8 cellular contexts compared by ENCODE assay signal in the genomic region with DNA sequence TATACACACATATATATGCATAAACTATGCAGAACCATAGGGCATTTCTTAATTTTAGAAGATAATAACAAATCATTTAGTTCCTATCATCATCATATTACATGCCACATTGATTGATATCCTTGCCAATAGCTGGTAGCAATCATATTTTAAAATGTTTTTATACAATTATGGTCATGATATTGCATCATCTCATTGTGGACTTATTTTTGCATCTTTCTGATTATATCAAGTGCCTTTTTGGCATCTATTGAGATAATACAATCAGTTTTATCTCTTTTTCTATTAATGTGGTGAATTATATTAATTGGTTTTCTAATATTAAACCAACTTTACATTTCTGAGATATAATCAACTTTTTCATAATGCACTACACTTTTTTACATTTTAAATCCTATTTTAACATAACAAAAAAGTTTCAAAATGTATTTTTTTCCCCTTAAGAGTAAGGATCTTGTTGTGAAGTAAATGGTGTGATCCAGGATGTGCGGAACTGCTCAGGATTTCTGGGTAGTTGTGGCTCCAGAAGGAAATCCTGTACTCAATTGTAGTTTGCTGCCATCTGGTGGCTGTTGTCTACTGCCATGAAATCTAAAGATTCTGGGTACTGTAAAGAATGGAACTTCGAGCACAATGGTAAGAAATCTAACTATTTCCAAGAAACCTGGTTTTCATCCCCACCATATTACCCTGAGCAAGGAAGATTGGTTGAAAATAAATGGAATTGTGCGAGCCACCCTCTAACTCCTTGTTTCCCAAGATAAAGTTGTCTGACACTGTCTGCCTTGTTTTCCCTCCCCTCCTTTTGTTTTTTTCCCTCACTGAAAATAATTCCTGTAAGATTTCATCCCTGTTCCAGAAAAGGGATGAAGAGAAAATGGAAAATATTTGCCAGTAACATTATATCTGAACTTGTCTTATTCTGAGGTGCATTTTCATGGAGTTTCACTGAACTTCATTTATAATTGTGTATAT. TPM values are rescaled to one million over a fixed set of nuclear protein-coding genes. Genes with fewer than 3 reads are reported as not detected.
DNase-seq lines count a peak whose midpoint lies in the region; ATAC-seq and TF ChIP-seq lines count a peak whose summit lies in the region.

No MANE protein-coding gene starts in this region.

- H3K27me3 ChIP-seq in right lobe of liver = no peaks in the 10 kb centered on the region

- TF ChIP-seq POLR2A in right lobe of liver (IDR thresholded peaks at IDR 0.05) = no peak

- ATAC-seq in SK-N-SH treated with all-trans-retinoic acid at 6 μM for 48 hours = peak; percentile 85
- ATAC-seq in right lobe of liver = peak; percentile 64 to 73 (median 70)
- no peak for ATAC-seq in GM19351 (IDR thresholded peaks at IDR 0.05; ENCODE audit: unreplicated experiment)

- H3K36me3 ChIP-seq in right lobe of liver = no peaks in the 10 kb centered on the region

- H3K27ac ChIP-seq in right lobe of liver = no peak overlapping the region

- 13% methylated on average over 3 of the region's 3 CpGs for WGBS in right lobe of liver (ENCODE audit: insufficient coverage, low coverage, low lambda C conversion rate, missing lambda C conversion rate)

- TF ChIP-seq CTCF in right lobe of liver (IDR thresholded peaks at IDR 0.05) = peak; percentile 46 to 80 (median 72)

- DNase-seq in stimulated activated naive CD4-positive, alpha-beta T cell (lab: John Stamatoyannopoulos, UW) = peak in 4 of 6 experiments; percentile 12 to 43 (median 26)
- no peak for DNase-seq in stimulated activated naive CD4-positive, alpha-beta T cell treated with Interleukin-2 at 50 U/mL for 16 hours (lab: John Stamatoyannopoulos, UW)
- DNase-seq in MV-4-11 (lab: John Stamatoyannopoulos, UW) (peak; percentile 36), right lobe of liver (no peak), superior temporal gyrus (ENCODE audit: extremely low spot score) (peak; percentile 89)
- DNase-seq in central memory CD4-positive, alpha-beta T cell = peak; percentile 6

- H3K4me1 ChIP-seq in right lobe of liver = no peaks in the 10 kb centered on the region

- intact Hi-C loops in right lobe of liver (cut with DNase I) = no loop called here

- no peaks in the 10 kb centered on the region for H3K9me3 ChIP-seq in right lobe of liver

- H3K4me3 ChIP-seq in right lobe of liver = no peak overlapping the region

TF ChIP-seq in SK-N-SH treated with all-trans-retinoic acid at 6 μM for 48 hours, 23 proteins besides CTCF, POLR2A, EP300 and RAD21:
- TF ChIP-seq BACH2 (CRISPR knock-in tag; IDR thresholded peaks at IDR 0.05; ENCODE audit: borderline replicate concordance) (no peak), ISL1 (CRISPR knock-in tag; IDR thresholded peaks at IDR 0.05) (no peak), ESRRG (CRISPR knock-in tag; IDR thresholded peaks at IDR 0.05) (no peak), ZNF70 (CRISPR knock-in tag; IDR thresholded peaks at IDR 0.05) (no peak), CSDC2 (CRISPR knock-in tag; IDR thresholded peaks at IDR 0.05) (no peak), TOX (CRISPR knock-in tag; IDR thresholded peaks at IDR 0.05; ENCODE audit: borderline replicate concordance) (no peak), GLIS3 (CRISPR knock-in tag; IDR thresholded peaks at IDR 0.05) (no peak)
- TF ChIP-seq, protein P1, sequence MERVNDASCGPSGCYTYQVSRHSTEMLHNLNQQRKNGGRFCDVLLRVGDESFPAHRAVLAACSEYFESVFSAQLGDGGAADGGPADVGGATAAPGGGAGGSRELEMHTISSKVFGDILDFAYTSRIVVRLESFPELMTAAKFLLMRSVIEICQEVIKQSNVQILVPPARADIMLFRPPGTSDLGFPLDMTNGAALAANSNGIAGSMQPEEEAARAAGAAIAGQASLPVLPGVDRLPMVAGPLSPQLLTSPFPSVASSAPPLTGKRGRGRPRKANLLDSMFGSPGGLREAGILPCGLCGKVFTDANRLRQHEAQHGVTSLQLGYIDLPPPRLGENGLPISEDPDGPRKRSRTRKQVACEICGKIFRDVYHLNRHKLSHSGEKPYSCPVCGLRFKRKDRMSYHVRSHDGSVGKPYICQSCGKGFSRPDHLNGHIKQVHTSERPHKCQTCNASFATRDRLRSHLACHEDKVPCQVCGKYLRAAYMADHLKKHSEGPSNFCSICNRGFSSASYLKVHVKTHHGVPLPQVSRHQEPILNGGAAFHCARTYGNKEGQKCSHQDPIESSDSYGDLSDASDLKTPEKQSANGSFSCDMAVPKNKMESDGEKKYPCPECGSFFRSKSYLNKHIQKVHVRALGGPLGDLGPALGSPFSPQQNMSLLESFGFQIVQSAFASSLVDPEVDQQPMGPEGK (CRISPR knock-in tag; IDR thresholded peaks at IDR 0.05; ENCODE audit: borderline replicate concordance) = no peak
- TF ChIP-seq, protein P2, sequence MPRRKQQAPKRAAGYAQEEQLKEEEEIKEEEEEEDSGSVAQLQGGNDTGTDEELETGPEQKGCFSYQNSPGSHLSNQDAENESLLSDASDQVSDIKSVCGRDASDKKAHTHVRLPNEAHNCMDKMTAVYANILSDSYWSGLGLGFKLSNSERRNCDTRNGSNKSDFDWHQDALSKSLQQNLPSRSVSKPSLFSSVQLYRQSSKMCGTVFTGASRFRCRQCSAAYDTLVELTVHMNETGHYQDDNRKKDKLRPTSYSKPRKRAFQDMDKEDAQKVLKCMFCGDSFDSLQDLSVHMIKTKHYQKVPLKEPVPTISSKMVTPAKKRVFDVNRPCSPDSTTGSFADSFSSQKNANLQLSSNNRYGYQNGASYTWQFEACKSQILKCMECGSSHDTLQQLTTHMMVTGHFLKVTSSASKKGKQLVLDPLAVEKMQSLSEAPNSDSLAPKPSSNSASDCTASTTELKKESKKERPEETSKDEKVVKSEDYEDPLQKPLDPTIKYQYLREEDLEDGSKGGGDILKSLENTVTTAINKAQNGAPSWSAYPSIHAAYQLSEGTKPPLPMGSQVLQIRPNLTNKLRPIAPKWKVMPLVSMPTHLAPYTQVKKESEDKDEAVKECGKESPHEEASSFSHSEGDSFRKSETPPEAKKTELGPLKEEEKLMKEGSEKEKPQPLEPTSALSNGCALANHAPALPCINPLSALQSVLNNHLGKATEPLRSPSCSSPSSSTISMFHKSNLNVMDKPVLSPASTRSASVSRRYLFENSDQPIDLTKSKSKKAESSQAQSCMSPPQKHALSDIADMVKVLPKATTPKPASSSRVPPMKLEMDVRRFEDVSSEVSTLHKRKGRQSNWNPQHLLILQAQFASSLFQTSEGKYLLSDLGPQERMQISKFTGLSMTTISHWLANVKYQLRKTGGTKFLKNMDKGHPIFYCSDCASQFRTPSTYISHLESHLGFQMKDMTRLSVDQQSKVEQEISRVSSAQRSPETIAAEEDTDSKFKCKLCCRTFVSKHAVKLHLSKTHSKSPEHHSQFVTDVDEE (CRISPR knock-in tag; IDR thresholded peaks at IDR 0.05) = no peak

RNA-seq across cellular contexts. Expression of gene OR9K2, which starts 17.0 kb away (rescaled TPM):
- total RNA-seq in right lobe of liver = not detected

Comparison
In these comparisons a context has a peak if more than half of its experiments do, and no peak if none do; other contexts are left out.
1. DNase-seq: peak in stimulated activated naive CD4-positive, alpha-beta T cell (4 of 6), MV-4-11 (single experiment), central memory CD4-positive, alpha-beta T cell (single experiment) and superior temporal gyrus (single experiment); none in stimulated activated naive CD4-positive, alpha-beta T cell treated with Interleukin-2 at 50 U/mL for 16 hours (single experiment) and right lobe of liver (0 of 3).